In genomic region chr9:124805186-124805585, GRCh38 we compare ENCODE assay signal across 2 cellular contexts.
TF ChIP-seq lines count a peak whose summit lies in the region.

No MANE protein-coding gene starts in this region.

TF ChIP-seq in GM12891, 5 proteins besides CTCF, POLR2A, EP300 and RAD21:
- TF ChIP-seq POLR2AphosphoS5 (IDR thresholded peaks at IDR 0.05; ENCODE audit: low read depth, low read length): no peak
- no peak for TF ChIP-seq TAF1 (IDR thresholded peaks at IDR 0.05; ENCODE audit: low read depth, low read length)
- no peak for TF ChIP-seq PAX5 (IDR thresholded peaks at IDR 0.05; ENCODE audit: insufficient read depth, low read length, severe bottlenecking)
- TF ChIP-seq POU2F2 (IDR thresholded peaks at IDR 0.05; ENCODE audit: low read depth, low read length): no peak
- no peak for TF ChIP-seq SPI1 (IDR thresholded peaks at IDR 0.05; ENCODE audit: low read depth, low read length)

TF ChIP-seq in HepG2, 621 proteins besides CTCF, POLR2A, EP300 and RAD21:
- TF ChIP-seq BRF2 (CRISPR knock-in tag; IDR thresholded peaks at IDR 0.05) (no peak), ZNF503 (CRISPR knock-in tag; IDR thresholded peaks at IDR 0.05) (no peak), ZGPAT (CRISPR knock-in tag; IDR thresholded peaks at IDR 0.05) (no peak), ZNF784 (CRISPR knock-in tag; IDR thresholded peaks at IDR 0.05; ENCODE audit: borderline replicate concordance) (no peak), ZHX1 (CRISPR knock-in tag; IDR thresholded peaks at IDR 0.05; ENCODE audit: low read depth) (no peak), ARHGAP35 (CRISPR knock-in tag; IDR thresholded peaks at IDR 0.05; ENCODE audit: borderline replicate concordance) (no peak), ZNF792 (CRISPR knock-in tag; IDR thresholded peaks at IDR 0.05) (no peak), ZNF75D (CRISPR knock-in tag; IDR thresholded peaks at IDR 0.05; ENCODE audit: borderline replicate concordance) (no peak), ZBTB33 (CRISPR knock-in tag; IDR thresholded peaks at IDR 0.05) (no peak), CBX1 (IDR thresholded peaks at IDR 0.05; ENCODE audit: low read depth) (no peak), ZNF124 (CRISPR knock-in tag; IDR thresholded peaks at IDR 0.05) (no peak), HNRNPUL1 (IDR thresholded peaks at IDR 0.05; ENCODE audit: low read depth, low read length) (no peak), ZMAT5 (CRISPR knock-in tag; IDR thresholded peaks at IDR 0.05; ENCODE audit: borderline replicate concordance, low read depth) (no peak), SRSF9 (IDR thresholded peaks at IDR 0.05; ENCODE audit: borderline replicate concordance, insufficient read depth, low read depth, low read length, poor library complexity, severe bottlenecking) (no peak), ZC3H4 (CRISPR knock-in tag; IDR thresholded peaks at IDR 0.05; ENCODE audit: borderline replicate concordance) (no peak), ZNF317 (CRISPR knock-in tag; IDR thresholded peaks at IDR 0.05) (no peak)
TF ChIP-seq in HepG2: peak in this region for 0.
